ENCODE assay signal across 16 cellular contexts in the genomic region with DNA sequence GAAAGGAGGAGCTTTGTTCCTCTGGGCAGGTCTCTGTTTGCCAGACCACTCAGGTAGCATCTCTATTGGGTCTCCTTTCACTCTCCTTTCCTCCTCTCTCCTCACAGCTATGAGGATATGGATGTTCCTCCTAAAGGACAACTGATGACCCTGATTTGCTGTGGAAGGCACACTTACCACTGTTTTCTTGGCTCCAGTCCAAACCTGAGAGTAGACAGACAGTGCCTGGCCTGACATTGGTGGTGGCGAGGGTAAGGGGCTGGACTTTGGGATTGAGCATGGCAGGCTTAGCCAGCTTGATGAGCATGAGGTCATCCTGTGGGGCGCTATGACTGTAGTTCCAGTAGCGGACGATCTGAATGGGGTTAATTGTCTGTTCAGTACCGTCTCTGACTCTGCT.
A peak's percentile ranks its signal among the peaks of the same experiment; 100 is the strongest.
DNase-seq lines count a peak whose midpoint lies in the region; ATAC-seq lines count a peak whose summit lies in the region.
"Had no signal": no experiment of that assay in that cellular context is flagged by ENCODE, and none has a peak within 500 bp of the region (broad histone marks: within the 10 kb centered on the region; RNA-seq: fewer than 3 reads in every experiment).

No MANE protein-coding gene starts in this region.

- no peak for ATAC-seq in GM21528 (IDR thresholded peaks at IDR 0.05; ENCODE audit: low FRiP score, unreplicated experiment)
- ATAC-seq: A549, HCT116 had no signal

- DNase-seq in DMS 273 (lab: John Stamatoyannopoulos, UW; ENCODE audit: unreplicated experiment) (peak; percentile 23), DMS 273 treated with DMSO at 0.1 percent for 48 hours (lab: John Stamatoyannopoulos, UW) (no peak), NCI-H82 (lab: John Stamatoyannopoulos, UW) (peak; percentile 4), NCI-H82 treated with DMSO at 0.1 percent for 48 hours (lab: John Stamatoyannopoulos, UW; ENCODE audit: unreplicated experiment) (no peak), NCI-H69 (lab: John Stamatoyannopoulos, UW) (peak; percentile 9), OCI-M1 (lab: John Stamatoyannopoulos, UW) (no peak)
- DNase-seq: AML-193; CD4-positive, alpha-beta memory T cell; DMS79; GDM1; GOT3; H7; HFFc6 had no signal

Comparison
In these comparisons a context has a peak if more than half of its experiments do, and no peak if none do; other contexts are left out.
1. DNase-seq: peak in DMS 273 (single experiment), NCI-H82 (single experiment) and NCI-H69 (single experiment); none in DMS 273 treated with DMSO at 0.1 percent for 48 hours (single experiment), NCI-H82 treated with DMSO at 0.1 percent for 48 hours (single experiment) and OCI-M1 (single experiment).